21 cellular contexts compared by ENCODE assay signal in the genomic region with DNA sequence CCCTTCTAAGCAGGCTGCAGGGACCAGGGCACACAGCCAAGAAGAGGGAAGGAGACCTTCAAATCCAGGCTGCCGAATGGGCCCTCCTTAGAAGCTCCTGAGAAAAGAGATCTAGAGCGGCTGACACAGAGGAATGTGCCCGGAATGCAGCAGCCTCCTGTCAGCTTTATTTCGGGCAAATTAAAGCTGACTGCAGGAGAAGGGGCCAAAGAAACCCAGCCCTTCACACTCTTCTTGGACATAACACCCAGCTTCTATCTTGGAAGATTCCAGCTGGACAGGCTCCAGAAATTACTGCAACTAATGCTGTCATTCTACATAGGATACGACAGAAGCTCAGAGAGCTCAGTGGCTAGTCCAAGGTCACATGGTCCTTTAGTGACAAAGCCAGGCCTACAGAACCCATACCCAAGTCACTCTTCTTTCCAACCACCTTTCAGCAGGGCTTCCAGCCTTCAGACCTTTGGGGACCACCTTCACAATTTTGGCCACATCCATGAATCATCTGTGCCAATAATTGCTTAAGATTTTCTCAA.
DNase-seq lines count a peak whose midpoint lies in the region; ATAC-seq, FAIRE-seq and TF ChIP-seq lines count a peak whose summit lies in the region.
"Had no signal": no experiment of that assay in that cellular context is flagged by ENCODE, and none has a peak within 500 bp of the region (broad histone marks: within the 10 kb centered on the region; RNA-seq: fewer than 3 reads in every experiment).

No MANE protein-coding gene starts in this region.

- H3K36me3 ChIP-seq in astrocyte (ENCODE audit: insufficient read depth, low read length) (no peaks in the 10 kb centered on the region), gastrocnemius medialis (no peaks in the 10 kb centered on the region)

- H3K79me2 ChIP-seq in astrocyte (ENCODE audit: insufficient read depth, low read length) = no peaks in the 10 kb centered on the region

- intact Hi-C loops in Right ventricle myocardium superior (cut with DNase I) = no loop called here
- intact Hi-C loops in left cardiac atrium (cut with DNase I) = no loop called here
- intact Hi-C loops in gastrocnemius medialis (cut with DNase I; ENCODE audit: low total_unique reads) = no loop called here

- H3K4me3 Mint-ChIP-seq in astrocyte (ENCODE audit: unreplicated experiment) (no peak overlapping the region), mesothelial cell of epicardium (no peak overlapping the region)
- H3K4me3 Mint-ChIP-seq: CD8-positive, alpha-beta memory T cell; HFFc6 had no signal

- peak overlapping the region; percentile 18 for H2AFZ ChIP-seq in astrocyte (ENCODE audit: low read depth, low read length)

- no peak for DNase-seq in Right ventricle myocardium superior
- DNase-seq in left cardiac atrium = no peak
- DNase-seq in astrocyte (ENCODE audit: low read depth) = no peak
- DNase-seq in mesothelial cell of epicardium (ENCODE audit: low spot score in 2 of 2, unreplicated experiment in 2 of 2) = peak in 1 of 2 experiments; percentile 39
- peak; percentile 2 to 13 for DNase-seq in gastrocnemius medialis
- no peak for DNase-seq in activated CD4-positive, alpha-beta T cell treated with anti-CD3 and anti-CD28 coated beads, Interleukin-2, amount 50 U/mL, for 4 hours
- no peak for DNase-seq in NCI-H2171 (lab: John Stamatoyannopoulos, UW)
- DNase-seq: C1 segment of cervical spinal cord; CD8-positive, alpha-beta memory T cell; DMS79; HFFc6; KBM-7; NCI-H1694 treated with DMSO at 0.1 percent for 48 hours; NCI-H2107; NCI-H2227 treated with DMSO at 0.1 percent for 48 hours; NCI-H524; NCI-H82; SIG-M5 had no signal

- H4K20me1 ChIP-seq in astrocyte (ENCODE audit: insufficient read depth, low read length) = no peaks in the 10 kb centered on the region

- H3K4me1 Mint-ChIP-seq in astrocyte (ENCODE audit: low read depth, unreplicated experiment) = no peaks in the 10 kb centered on the region
- peaks cover 10% of the 10 kb centered on the region for H3K4me1 Mint-ChIP-seq in mesothelial cell of epicardium
- H3K4me1 Mint-ChIP-seq: CD8-positive, alpha-beta memory T cell had no signal

- H3K27me3 Mint-ChIP-seq in astrocyte (ENCODE audit: low read depth, unreplicated experiment) (no peaks in the 10 kb centered on the region), mesothelial cell of epicardium (ENCODE audit: low read depth) (peaks cover 2% of the 10 kb centered on the region)

- in situ Hi-C loops in gastrocnemius medialis (cut with MboI; ENCODE audit: low sequenced_read_pairs in 4 of 4) = loop anchor here in 1 of 4 donors (25.0 kb wide), 1 partner anchor 100 kb away; no protein-coding TSS in a partner anchor

- no peak for TF ChIP-seq POLR2A in gastrocnemius medialis (IDR thresholded peaks at IDR 0.05)

- H3K27ac Mint-ChIP-seq in astrocyte (ENCODE audit: unreplicated experiment) (no peak overlapping the region), mesothelial cell of epicardium (peak overlapping the region; percentile 70)
- H3K27ac Mint-ChIP-seq: CD8-positive, alpha-beta memory T cell; HFFc6 had no signal

- H3K27ac ChIP-seq in astrocyte (ENCODE audit: low read depth, low read length) (no peak overlapping the region), gastrocnemius medialis (no peak overlapping the region)

- H3K9me3 Mint-ChIP-seq in astrocyte (ENCODE audit: unreplicated experiment) (no peaks in the 10 kb centered on the region), mesothelial cell of epicardium (peaks cover 10% of the 10 kb centered on the region)
- H3K9me3 Mint-ChIP-seq: HFFc6 had no signal

- peak; percentile 67 for ATAC-seq in Right ventricle myocardium superior (ENCODE audit: poor library complexity)
- ATAC-seq in left cardiac atrium = no peak
- ATAC-seq in gastrocnemius medialis = no peak
- ATAC-seq in HG03442 (IDR thresholded peaks at IDR 0.05; ENCODE audit: unreplicated experiment) = no peak
- ATAC-seq: HepG2 had no signal

- H3K27me3 ChIP-seq in astrocyte (ENCODE audit: insufficient read depth, low read length) (no peaks in the 10 kb centered on the region), gastrocnemius medialis (peaks cover 0 to 2% (median 0%) of the 10 kb centered on the region in 3 donors)

- no peaks in the 10 kb centered on the region for H3K9me3 ChIP-seq in astrocyte (ENCODE audit: insufficient read depth, low read depth, low read length)
- no peaks in the 10 kb centered on the region for H3K9me3 ChIP-seq in gastrocnemius medialis

- TF ChIP-seq CTCF in astrocyte (IDR thresholded peaks at IDR 0.05; ENCODE audit: insufficient read depth, low read depth, low read length) (no peak), mesothelial cell of epicardium (IDR thresholded peaks at IDR 0.05; ENCODE audit: unreplicated experiment) (no peak), gastrocnemius medialis (IDR thresholded peaks at IDR 0.05 in 4 of 5, conservative IDR thresholded peaks at IDR 0.05 in 1 of 5) (no peak)

- no peak overlapping the region for H3K4me3 ChIP-seq in astrocyte (ENCODE audit: insufficient read depth, low read depth, low read length)
- no peak overlapping the region for H3K4me3 ChIP-seq in gastrocnemius medialis

- H3K4me1 ChIP-seq in astrocyte (ENCODE audit: insufficient read depth, low read length) = no peaks in the 10 kb centered on the region
- no peaks in the 10 kb centered on the region for H3K4me1 ChIP-seq in gastrocnemius medialis

- H3K9ac ChIP-seq in astrocyte (ENCODE audit: low read length) = no peak overlapping the region

- H3K4me2 ChIP-seq in astrocyte (ENCODE audit: low read length) = no peak overlapping the region

- H3K36me3 Mint-ChIP-seq in astrocyte (ENCODE audit: low read depth, unreplicated experiment) (no peaks in the 10 kb centered on the region), mesothelial cell of epicardium (no peaks in the 10 kb centered on the region)
- H3K36me3 Mint-ChIP-seq: CD8-positive, alpha-beta memory T cell had no signal

- no peak for FAIRE-seq in astrocyte (lab: Jason Lieb, UNC)
- FAIRE-seq: H54, HepG2 had no signal

Comparison
In these comparisons a context has a peak if more than half of its experiments do, and no peak if none do; other contexts are left out.
1. DNase-seq: peak in gastrocnemius medialis (2 of 2); none in Right ventricle myocardium superior (single experiment), left cardiac atrium (single experiment), astrocyte (single experiment), activated CD4-positive, alpha-beta T cell treated with anti-CD3 and anti-CD28 coated beads, Interleukin-2, amount 50 U/mL, for 4 hours (0 of 2) and NCI-H2171 (single experiment).